In genomic region chr14:88554458-88555286, GRCh38 we compare ENCODE assay signal across 8 cellular contexts. TPM values are rescaled to one million over a fixed set of nuclear protein-coding genes. Genes with fewer than 3 reads are reported as not detected.
A peak's percentile ranks its signal among the peaks of the same experiment; 100 is the strongest.
DNase-seq lines count a peak whose midpoint lies in the region; ATAC-seq and TF ChIP-seq lines count a peak whose summit lies in the region.

PTPN21 (minus strand) TSS chr14:88555007; CDS start chr14:88550417, 4,590 bp downstream.

- peak in 1 of 4 donors; percentile 26 for TF ChIP-seq POLR2A in stomach (IDR thresholded peaks at IDR 0.05)

- H3K4me1 ChIP-seq in liver (ENCODE audit: control insufficient read depth in 4 of 4, insufficient read depth in 4 of 4, low read length in 3 of 4) (peaks cover 5 to 45% (median 36%) of the 10 kb centered on the region in 4 donors), stomach (peaks cover 21 to 46% (median 43%) of the 10 kb centered on the region in 4 donors)

- peaks cover 45 to 63% of the 10 kb centered on the region in 2 donors for H3K27me3 Mint-ChIP-seq in T-cell
- H3K27me3 Mint-ChIP-seq in effector memory CD8-positive, alpha-beta T cell = peaks cover 49 to 58% of the 10 kb centered on the region in 2 donors

- TF ChIP-seq RAD21 in liver (IDR thresholded peaks at IDR 0.05) = no peak

- POLR2A ChIA-PET in T-cell (lab: Charles Lee) = no interaction called here

- CTCF ChIA-PET in T-cell (lab: Charles Lee) = no interaction called here

- H3K27ac ChIP-seq in liver (ENCODE audit: low read depth in 1 of 2, low read length in 2 of 2) = peak within 1 kb of the TSS; percentile 53 to 83
- peak within 1 kb of the TSS; percentile 89 to 95 (median 91) for H3K27ac ChIP-seq in stomach

- H3K36me3 Mint-ChIP-seq in T-cell = no peaks in the 10 kb centered on the region
- peaks cover 6% of the 10 kb centered on the region for H3K36me3 Mint-ChIP-seq in effector memory CD8-positive, alpha-beta T cell (ENCODE audit: insufficient read depth)

- H3K27me3 ChIP-seq in liver (ENCODE audit: control insufficient read depth in 4 of 4, insufficient read depth in 4 of 4, low read length in 3 of 4) (no peaks in the 10 kb centered on the region), stomach (peaks cover 0 to 29% (median 0%) of the 10 kb centered on the region in 3 donors)

- no peak within 1 kb of the TSS for H3K27ac Mint-ChIP-seq in T-cell
- H3K27ac Mint-ChIP-seq in effector memory CD8-positive, alpha-beta T cell = no peak within 1 kb of the TSS

- peak within 1 kb of the TSS; percentile 58 to 66 for H3K9ac ChIP-seq in liver (ENCODE audit: low read depth in 1 of 2, low read length in 2 of 2)

- TF ChIP-seq EP300 in stomach (IDR thresholded peaks at IDR 0.05) = no peak

- no peaks in the 10 kb centered on the region for H3K9me3 Mint-ChIP-seq in T-cell
- H3K9me3 Mint-ChIP-seq in effector memory CD8-positive, alpha-beta T cell = no peaks in the 10 kb centered on the region

- no peak for TF ChIP-seq CTCF in liver (IDR thresholded peaks at IDR 0.05; ENCODE audit: low read depth, low read length, missing input control)
- TF ChIP-seq CTCF in stomach (IDR thresholded peaks at IDR 0.05) = no peak

- under 1% methylated on average over 103 of the region's 103 CpGs for WGBS in liver
- WGBS in stomach, 5 donors = 0 to 1% (median 0%) methylated on average over 53 to 103 of the region's 103 CpGs

- peaks cover 38 to 41% (median 39%) of the 10 kb centered on the region in 3 donors for H3K4me1 Mint-ChIP-seq in T-cell
- H3K4me1 Mint-ChIP-seq in effector memory CD8-positive, alpha-beta T cell (ENCODE audit: low read depth in 2 of 2) = peaks cover 10 to 22% of the 10 kb centered on the region in 2 donors

- intact Hi-C loops in stomach (cut with DNase I; ENCODE audit: low total_unique reads) = no loop called here

- peak within 1 kb of the TSS; percentile 69 to 71 (median 69) for H3K4me3 Mint-ChIP-seq in T-cell
- peak within 1 kb of the TSS; percentile 53 to 71 for H3K4me3 Mint-ChIP-seq in effector memory CD8-positive, alpha-beta T cell

- H3K9me3 ChIP-seq in liver (ENCODE audit: control insufficient read depth in 4 of 4, low read length in 3 of 4) (no peaks in the 10 kb centered on the region), stomach (no peaks in the 10 kb centered on the region)

- H3K4me3 ChIP-seq in liver (ENCODE audit: low read depth in 1 of 3, low read length in 3 of 3) (peak within 1 kb of the TSS; percentile 68 to 99 (median 69)), stomach (peak within 1 kb of the TSS; percentile 61 to 76 (median 72))

- DNase-seq in NCI-H524 (lab: John Stamatoyannopoulos, UW) (peak; percentile 15 to 57), NCI-H524 treated with DMSO at 0.1 percent for 48 hours (lab: John Stamatoyannopoulos, UW) (no peak), T-cell (peak in 1 of 34 experiments; percentile 2), stomach (peak; percentile 76), SIG-M5 treated with dmso at 0.1 percent for 504 hours (lab: John Stamatoyannopoulos, UW; ENCODE audit: unreplicated experiment) (no peak)
- no peak for DNase-seq in effector memory CD8-positive, alpha-beta T cell

- H3K36me3 ChIP-seq in liver (ENCODE audit: control insufficient read depth in 4 of 4, insufficient read depth in 3 of 4, low read depth in 1 of 4, low read length in 3 of 4) (peaks cover 0 to 3% (median 0%) of the 10 kb centered on the region in 4 donors), stomach (peaks cover 0 to 5% (median 5%) of the 10 kb centered on the region in 4 donors)

- peak; percentile 65 for ATAC-seq in HG02798 (IDR thresholded peaks at IDR 0.05; ENCODE audit: poor library complexity, unreplicated experiment)
- peak in 1 of 4 experiments; percentile 29 for ATAC-seq in T-cell (replicated peaks in 1 of 4)
- peak; percentile 18 for ATAC-seq in effector memory CD8-positive, alpha-beta T cell (replicated peaks)

TF ChIP-seq in liver, 16 proteins besides CTCF, POLR2A, EP300 and RAD21:
- TF ChIP-seq FOXA1 (IDR thresholded peaks at IDR 0.05) = no peak
- TF ChIP-seq HNF4A (conservative IDR thresholded peaks at IDR 0.05) = peak in 1 of 2 donors; percentile 14

RNA-seq across cellular contexts. Expression of gene PTPN21, which starts in this region (rescaled TPM):
- total RNA-seq in T-cell = under 1 TPM in 3 of 5 donors, not detected in 2; 0.07 to 0.60 (median 0.18) TPM
- total RNA-seq in liver = 1 to 10 TPM; 2.1 to 7.2 TPM
- polyA plus RNA-seq in liver = 1 to 10 TPM; 2.5 to 3.7 TPM
- 10 to 100 TPM; 18.3 to 63.0 (median 20.0) TPM for total RNA-seq in stomach
- 10 to 100 TPM in 1 of 3 donors, 1 to 10 TPM in 2; 3.5 to 11.3 (median 9.3) TPM for polyA plus RNA-seq in stomach

Comparison
In these comparisons a context has a peak if more than half of its experiments do, and no peak if none do; other contexts are left out.
1. DNase-seq: peak in NCI-H524 (2 of 2) and stomach (single experiment); none in NCI-H524 treated with DMSO at 0.1 percent for 48 hours (single experiment), effector memory CD8-positive, alpha-beta T cell (0 of 3) and SIG-M5 treated with dmso at 0.1 percent for 504 hours (single experiment).